Comparison of ENCODE assay signal across 8 cellular contexts in genomic region chr10:62818426-62819011, GRCh38.
DNase-seq lines count a peak whose midpoint lies in the region; ATAC-seq and TF ChIP-seq lines count a peak whose summit lies in the region.

No MANE protein-coding gene starts in this region.

- H4K20me1 ChIP-seq in MM.1S (ENCODE audit: insufficient read depth, low read length): no peaks in the 10 kb centered on the region

- H3F3A ChIP-seq in MM.1S (ENCODE audit: insufficient read depth, low read length): peaks cover 12% of the 10 kb centered on the region

- H3K79me2 ChIP-seq in MM.1S (ENCODE audit: low read length): no peaks in the 10 kb centered on the region

- H3K4me2 ChIP-seq in MM.1S (ENCODE audit: low read depth, low read length): peak overlapping the region; percentile 98

- H3K9ac ChIP-seq in MM.1S (ENCODE audit: low read length) (no peak overlapping the region), iPS-18a (ENCODE audit: low read length) (no peak overlapping the region)

- ATAC-seq in HG03354 (IDR thresholded peaks at IDR 0.05; ENCODE audit: poor library complexity, severe bottlenecking, unreplicated experiment) (no peak), HG03097 (IDR thresholded peaks at IDR 0.05; ENCODE audit: low FRiP score, unreplicated experiment) (no peak), GM18517 (IDR thresholded peaks at IDR 0.05; ENCODE audit: unreplicated experiment) (no peak)

- TF ChIP-seq CTCF in MM.1S (IDR thresholded peaks at IDR 0.05; ENCODE audit: low read length): no peak

- H2AFZ ChIP-seq in MM.1S (ENCODE audit: low read length): peak overlapping the region; percentile 58; the same call in 1 of the 2 replicates

- H3K27me3 ChIP-seq in MM.1S (replicated peaks; ENCODE audit: insufficient read depth, low read length): peaks cover 20% of the 10 kb centered on the region
- H3K27me3 ChIP-seq in iPS-18a (ENCODE audit: control insufficient read depth, insufficient read depth, low read length): peaks cover 70% of the 10 kb centered on the region

- H3K4me3 ChIP-seq in MM.1S (ENCODE audit: low read length) (peak overlapping the region; percentile 82), iPS-18a (ENCODE audit: low read length) (peak overlapping the region; percentile 40)

- no peaks in the 10 kb centered on the region for H3K9me2 ChIP-seq in MM.1S (replicated peaks; ENCODE audit: insufficient read depth, low read length)

- H3K9me3 ChIP-seq in MM.1S (replicated peaks; ENCODE audit: insufficient read depth, low read length) (no peaks in the 10 kb centered on the region), iPS-18a (ENCODE audit: control insufficient read depth, low read depth, low read length) (no peaks in the 10 kb centered on the region)

- DNase-seq in CD1c-positive myeloid dendritic cell (ENCODE audit: extremely low spot score): peak; percentile 80
- DNase-seq in MM.1S: no peak
- DNase-seq in activated naive CD4-positive, alpha-beta T cell treated with anti-CD3 and anti-CD28 coated beads, Interleukin-2, amount 50 U/mL, for 16 hours: peak; percentile 73
- peak; percentile 79 for DNase-seq in stimulated activated CD4-positive, alpha-beta T cell treated with anti-CD3 and anti-CD28 coated beads, Interleukin-15, amount 100 ng/mL, for 24 hours

- no peak overlapping the region for H3K27ac ChIP-seq in MM.1S (ENCODE audit: low read length)
- H3K27ac ChIP-seq in iPS-18a (ENCODE audit: low read length): no peak overlapping the region

- no peaks in the 10 kb centered on the region for H3K36me3 ChIP-seq in MM.1S (replicated peaks; ENCODE audit: insufficient read depth, low read length)
- no peaks in the 10 kb centered on the region for H3K36me3 ChIP-seq in iPS-18a (ENCODE audit: control insufficient read depth, low read depth, low read length)

- H3K4me1 ChIP-seq in MM.1S (ENCODE audit: low read length): peaks cover 8% of the 10 kb centered on the region; the same call in 1 of the 2 replicates
- H3K4me1 ChIP-seq in iPS-18a (ENCODE audit: control insufficient read depth, low read depth, low read length): peaks cover 6% of the 10 kb centered on the region
